ENCODE assay signal across 15 cellular contexts in the genomic region with DNA sequence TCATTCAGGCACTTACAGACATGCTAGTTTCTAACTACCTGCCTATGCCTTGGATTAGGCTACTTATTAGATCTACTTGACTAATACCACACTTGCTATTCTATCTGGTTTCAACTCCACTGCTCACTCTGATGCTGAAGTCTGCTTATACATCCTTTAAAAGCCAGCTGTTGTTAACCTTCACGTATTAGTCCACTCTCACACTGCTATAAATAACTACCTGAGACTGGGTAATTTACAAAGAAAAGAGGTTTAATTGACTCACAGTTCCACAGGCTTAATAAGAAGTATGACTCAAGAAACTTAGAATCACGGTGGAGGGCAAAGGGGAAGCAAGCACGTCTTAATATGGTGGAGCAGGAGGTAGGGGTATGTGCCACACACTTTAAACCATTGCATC. TPM values are rescaled to one million over a fixed set of nuclear protein-coding genes. Genes with fewer than 3 reads are reported as not detected.
DNase-seq lines count a peak whose midpoint lies in the region; ATAC-seq and TF ChIP-seq lines count a peak whose summit lies in the region.
"Had no signal": no experiment of that assay in that cellular context is flagged by ENCODE, and none has a peak within 500 bp of the region (broad histone marks: within the 10 kb centered on the region; RNA-seq: fewer than 3 reads in every experiment).

No MANE protein-coding gene starts in this region.

- DNase-seq in activated CD8-positive, alpha-beta T cell treated with anti-CD3 and anti-CD28 coated beads for 36 hours: no peak
- no peak for DNase-seq in activated CD8-positive, alpha-beta T cell treated with anti-CD3 and anti-CD28 coated beads, Interleukin-2, amount 10 ng/mL, durations not matched to agents 7 days and 5 days
- DNase-seq in renal cortical epithelial cell (ENCODE audit: low read depth) (peak; percentile 7), cortex of kidney (lab: John Stamatoyannopoulos, UW) (no peak), SW480 (ENCODE audit: low spot score) (no peak), lower lobe of right lung (no peak)
- DNase-seq: activated B cell treated with CpG ODN at 0.5 μM for 24 hours, activated gamma-delta T cell, Caco-2, left ventricle myocardium inferior, NCI-H1930, small intestine had no signal

- H3K27me3 Mint-ChIP-seq in activated CD8-positive, alpha-beta T cell treated with anti-CD3 and anti-CD28 coated beads for 36 hours: no peaks in the 10 kb centered on the region
- no peaks in the 10 kb centered on the region for H3K27me3 Mint-ChIP-seq in activated CD8-positive, alpha-beta T cell treated with anti-CD3 and anti-CD28 coated beads, Interleukin-2, amount 10 ng/mL, durations not matched to agents 7 days and 5 days (ENCODE audit: low read depth)
- H3K27me3 Mint-ChIP-seq: activated B cell treated with CpG ODN at 0.5 μM for 24 hours had no signal

- no peak overlapping the region for H3K4me3 ChIP-seq in lower lobe of right lung
- H3K4me3 ChIP-seq: K562, left ventricle myocardium inferior had no signal

- peaks cover 47% of the 10 kb centered on the region for H3K4me1 Mint-ChIP-seq in activated CD8-positive, alpha-beta T cell treated with anti-CD3 and anti-CD28 coated beads for 36 hours (ENCODE audit: low read depth)
- H3K4me1 Mint-ChIP-seq in activated CD8-positive, alpha-beta T cell treated with anti-CD3 and anti-CD28 coated beads, Interleukin-2, amount 10 ng/mL, durations not matched to agents 7 days and 5 days (ENCODE audit: low read depth): no peaks in the 10 kb centered on the region

- POLR2A ChIA-PET in activated CD8-positive, alpha-beta T cell treated with anti-CD3 and anti-CD28 coated beads for 36 hours (lab: Charles Lee): no interaction called here
- POLR2A ChIA-PET in activated CD8-positive, alpha-beta T cell treated with anti-CD3 and anti-CD28 coated beads, Interleukin-2, amount 10 ng/mL, durations not matched to agents 7 days and 5 days (lab: Charles Lee): no interaction called here

- no peaks in the 10 kb centered on the region for H3K27me3 ChIP-seq in lower lobe of right lung (ENCODE audit: low read depth)

- no peaks in the 10 kb centered on the region for H3K36me3 ChIP-seq in lower lobe of right lung
- H3K36me3 ChIP-seq: left ventricle myocardium inferior had no signal

- no peak for TF ChIP-seq CTCF in activated CD8-positive, alpha-beta T cell treated with anti-CD3 and anti-CD28 coated beads for 36 hours (IDR thresholded peaks at IDR 0.05)
- TF ChIP-seq CTCF in lower lobe of right lung (IDR thresholded peaks at IDR 0.05): no peak

- no peak overlapping the region for H3K4me3 Mint-ChIP-seq in activated CD8-positive, alpha-beta T cell treated with anti-CD3 and anti-CD28 coated beads for 36 hours
- H3K4me3 Mint-ChIP-seq in activated CD8-positive, alpha-beta T cell treated with anti-CD3 and anti-CD28 coated beads, Interleukin-2, amount 10 ng/mL, durations not matched to agents 7 days and 5 days: no peak overlapping the region
- H3K4me3 Mint-ChIP-seq: activated B cell treated with CpG ODN at 0.5 μM for 24 hours had no signal

- peaks cover 38% of the 10 kb centered on the region for H3K36me3 Mint-ChIP-seq in activated CD8-positive, alpha-beta T cell treated with anti-CD3 and anti-CD28 coated beads for 36 hours (ENCODE audit: low read depth)
- H3K36me3 Mint-ChIP-seq in activated CD8-positive, alpha-beta T cell treated with anti-CD3 and anti-CD28 coated beads, Interleukin-2, amount 10 ng/mL, durations not matched to agents 7 days and 5 days (ENCODE audit: low read depth): peaks cover 18% of the 10 kb centered on the region

- peaks cover 25% of the 10 kb centered on the region for H3K9me3 Mint-ChIP-seq in activated CD8-positive, alpha-beta T cell treated with anti-CD3 and anti-CD28 coated beads for 36 hours
- H3K9me3 Mint-ChIP-seq in activated CD8-positive, alpha-beta T cell treated with anti-CD3 and anti-CD28 coated beads, Interleukin-2, amount 10 ng/mL, durations not matched to agents 7 days and 5 days (ENCODE audit: insufficient read depth): peaks cover 10% of the 10 kb centered on the region

- peaks cover 6% of the 10 kb centered on the region for H3K9me3 ChIP-seq in lower lobe of right lung

- no peak overlapping the region for H3K27ac ChIP-seq in lower lobe of right lung
- H3K27ac ChIP-seq: left ventricle myocardium inferior had no signal

- CTCF ChIA-PET in activated CD8-positive, alpha-beta T cell treated with anti-CD3 and anti-CD28 coated beads for 36 hours (lab: Charles Lee): interaction anchor here (2.1 to 2.4 kb wide), 2 partner anchors 9 to 11 kb away, joined by 5 to 6 read pairs; no protein-coding TSS in a partner anchor
- CTCF ChIA-PET in activated CD8-positive, alpha-beta T cell treated with anti-CD3 and anti-CD28 coated beads, Interleukin-2, amount 10 ng/mL, durations not matched to agents 7 days and 5 days (lab: Charles Lee): interaction anchor here (0.8 kb wide), 1 partner anchor 9 kb away, joined by 3 read pairs; no protein-coding TSS in a partner anchor

- peak overlapping the region; percentile 76 for H3K27ac Mint-ChIP-seq in activated CD8-positive, alpha-beta T cell treated with anti-CD3 and anti-CD28 coated beads for 36 hours
- H3K27ac Mint-ChIP-seq in activated CD8-positive, alpha-beta T cell treated with anti-CD3 and anti-CD28 coated beads, Interleukin-2, amount 10 ng/mL, durations not matched to agents 7 days and 5 days: no peak overlapping the region

- peak; percentile 80 for ATAC-seq in activated CD8-positive, alpha-beta T cell treated with anti-CD3 and anti-CD28 coated beads for 36 hours
- ATAC-seq in activated CD8-positive, alpha-beta T cell treated with anti-CD3 and anti-CD28 coated beads, Interleukin-2, amount 10 ng/mL, durations not matched to agents 7 days and 5 days: no peak
- ATAC-seq in GM19452 (IDR thresholded peaks at IDR 0.05; ENCODE audit: unreplicated experiment) (peak; percentile 71), HG03045 (IDR thresholded peaks at IDR 0.05; ENCODE audit: unreplicated experiment) (peak; percentile 55), lower lobe of right lung (no peak)
- ATAC-seq: K562 had no signal

- intact Hi-C loops in activated CD8-positive, alpha-beta T cell treated with anti-CD3 and anti-CD28 coated beads for 36 hours (cut with micrococcal nuclease): no loop called here
- intact Hi-C loops in lower lobe of right lung (cut with DNase I): no loop called here

- no peaks in the 10 kb centered on the region for H3K4me1 ChIP-seq in lower lobe of right lung
- H3K4me1 ChIP-seq: Caco-2 had no signal

RNA-seq across cellular contexts. Expression of a gene that starts 47.7 kb away (rescaled TPM):
- 10 to 100 TPM; 32.9 to 35.3 TPM for total RNA-seq in activated CD8-positive, alpha-beta T cell treated with anti-CD3 and anti-CD28 coated beads for 36 hours
- total RNA-seq in activated CD8-positive, alpha-beta T cell treated with anti-CD3 and anti-CD28 coated beads, Interleukin-2, amount 10 ng/mL, durations not matched to agents 7 days and 5 days: 10 to 100 TPM; 30.7 to 37.7 TPM
- 57.3 and 88.0 TPM in 2 replicates for total RNA-seq in renal cortical epithelial cell
- total RNA-seq in lower lobe of right lung: 57.2 TPM

Comparison
In these comparisons a context has a peak if more than half of its experiments do, and no peak if none do; other contexts are left out.
1. ATAC-seq: peak in activated CD8-positive, alpha-beta T cell treated with anti-CD3 and anti-CD28 coated beads for 36 hours (single experiment), GM19452 (single experiment) and HG03045 (single experiment); none in activated CD8-positive, alpha-beta T cell treated with anti-CD3 and anti-CD28 coated beads, Interleukin-2, amount 10 ng/mL, durations not matched to agents 7 days and 5 days (single experiment) and lower lobe of right lung (0 of 2).